Comparison of ENCODE assay signal across 20 cellular contexts in genomic region chr20:582204-582603, GRCh38. TPM values are rescaled to one million over a fixed set of nuclear protein-coding genes. Genes with fewer than 3 reads are reported as not detected.
DNase-seq lines count a peak whose midpoint lies in the region; ATAC-seq and TF ChIP-seq lines count a peak whose summit lies in the region.
"Had no signal": no experiment of that assay in that cellular context is flagged by ENCODE, and none has a peak within 500 bp of the region (broad histone marks: within the 10 kb centered on the region; RNA-seq: fewer than 3 reads in every experiment).

No MANE protein-coding gene starts in this region.

- no peak for TF ChIP-seq CTCF in OCI-LY3 (IDR thresholded peaks at IDR 0.05; ENCODE audit: low read depth, low read length)
- no peak for TF ChIP-seq CTCF in endodermal cell (conservative IDR thresholded peaks at IDR 0.05)

- H3K27me3 Mint-ChIP-seq in endodermal cell (ENCODE audit: insufficient read depth): peaks cover 1% of the 10 kb centered on the region
- peaks cover 7% of the 10 kb centered on the region for H3K27me3 Mint-ChIP-seq in T-helper 2 cell treated with Interferon-gamma antibody and Interleukin-4, amounts not matched to agents 5 μg/mL and 100 μg/mL, for 36 hours (ENCODE audit: low read depth)

- H3K4me1 Mint-ChIP-seq in endodermal cell: peaks cover 7% of the 10 kb centered on the region
- H3K4me1 Mint-ChIP-seq in T-helper 2 cell treated with Interferon-gamma antibody and Interleukin-4, amounts not matched to agents 5 μg/mL and 100 μg/mL, for 36 hours (ENCODE audit: low read depth): no peaks in the 10 kb centered on the region

- no peaks in the 10 kb centered on the region for H3K79me2 ChIP-seq in OCI-LY3 (ENCODE audit: low read length)

- H3K27ac ChIP-seq in OCI-LY3 (ENCODE audit: low read length) (no peak overlapping the region), endodermal cell (ENCODE audit: low read depth, low read length) (no peak overlapping the region)
- H3K27ac ChIP-seq: A549, SJSA1 had no signal

- no peak overlapping the region for H3K4me3 Mint-ChIP-seq in endodermal cell
- H3K4me3 Mint-ChIP-seq in T-helper 2 cell treated with Interferon-gamma antibody and Interleukin-4, amounts not matched to agents 5 μg/mL and 100 μg/mL, for 36 hours: no peak overlapping the region
- H3K4me3 Mint-ChIP-seq: CD4-positive, alpha-beta T cell had no signal

- peak overlapping the region; percentile 12; the same call in 1 of the 2 replicates for H2AFZ ChIP-seq in OCI-LY3 (ENCODE audit: low read depth, low read length)

- peaks cover 24% of the 10 kb centered on the region for H3K4me1 ChIP-seq in OCI-LY3 (ENCODE audit: low read length)
- H3K4me1 ChIP-seq in endodermal cell (ENCODE audit: control insufficient read depth, insufficient read depth, low read length): no peaks in the 10 kb centered on the region
- H3K4me1 ChIP-seq: A549, Caco-2, SJSA1 had no signal

- peak; percentile 9 for DNase-seq in activated effector memory CD4-positive, alpha-beta T cell treated with anti-CD3 and anti-CD28 coated beads, Interleukin-2, amount 50 U/mL, for 16 hours
- DNase-seq in activated effector memory CD4-positive, alpha-beta T cell treated with Interleukin-2 at 50 U/mL for 16 hours: no peak
- DNase-seq in endodermal cell: no peak
- DNase-seq in T-helper 2 cell treated with Interferon-gamma antibody and Interleukin-4, amounts not matched to agents 5 μg/mL and 100 μg/mL, for 36 hours (ENCODE audit: low spot score): no peak
- no peak for DNase-seq in SKM-1 (lab: John Stamatoyannopoulos, UW; ENCODE audit: unreplicated experiment)
- DNase-seq: Caco-2; CD4-positive, alpha-beta T cell; DMS153; GDM1; NCI-H1105; NCI-H2081 had no signal

- peak overlapping the region; percentile 70 for H3K27ac Mint-ChIP-seq in endodermal cell
- H3K27ac Mint-ChIP-seq in T-helper 2 cell treated with Interferon-gamma antibody and Interleukin-4, amounts not matched to agents 5 μg/mL and 100 μg/mL, for 36 hours: no peak overlapping the region
- H3K27ac Mint-ChIP-seq: CD4-positive, alpha-beta T cell had no signal

- H3K4me2 ChIP-seq in OCI-LY3 (ENCODE audit: low read length): peak overlapping the region; percentile 33
- H3K4me2 ChIP-seq: A549 had no signal

- no peak overlapping the region for H3K9ac ChIP-seq in OCI-LY3 (ENCODE audit: low read length)
- no peak overlapping the region for H3K9ac ChIP-seq in endodermal cell (ENCODE audit: extremely low read depth, low read length, poor library complexity, severe bottlenecking)

- H3K9me3 ChIP-seq in OCI-LY3 (ENCODE audit: insufficient read depth, low read length) (no peaks in the 10 kb centered on the region), endodermal cell (ENCODE audit: control insufficient read depth, low read length) (no peaks in the 10 kb centered on the region)
- H3K9me3 ChIP-seq: A549, Caco-2, SJSA1 had no signal

- ATAC-seq in HG03442 (IDR thresholded peaks at IDR 0.05; ENCODE audit: unreplicated experiment): no peak
- ATAC-seq: A549, HCT116, HepG2 had no signal

- no peaks in the 10 kb centered on the region for H4K20me1 ChIP-seq in OCI-LY3 (ENCODE audit: insufficient read depth, low read length)

- H3K36me3 ChIP-seq in OCI-LY3 (replicated peaks; ENCODE audit: low read depth, low read length): no peaks in the 10 kb centered on the region
- H3K36me3 ChIP-seq in endodermal cell (ENCODE audit: control insufficient read depth, insufficient read depth, low read length): no peaks in the 10 kb centered on the region
- H3K36me3 ChIP-seq: SJSA1 had no signal

- 92 to 95% methylated on average over 3 to 5 of the region's 5 CpGs for WGBS in endodermal cell (ENCODE audit: insufficient coverage in 1 of 2, insufficient read length in 1 of 2), 2 experiments

- H3K27me3 ChIP-seq in OCI-LY3 (ENCODE audit: low read depth, low read length) (peaks cover 9% of the 10 kb centered on the region; the same call in 1 of the 2 replicates), endodermal cell (ENCODE audit: control insufficient read depth, insufficient read depth, low read length, poor library complexity, severe bottlenecking) (no peaks in the 10 kb centered on the region)

- H3K4me3 ChIP-seq in OCI-LY3 (ENCODE audit: low read length) (no peak overlapping the region), endodermal cell (ENCODE audit: low read length) (no peak overlapping the region)
- H3K4me3 ChIP-seq: A549, SJSA1 had no signal

- H3K36me3 Mint-ChIP-seq in endodermal cell (ENCODE audit: low read depth): no peaks in the 10 kb centered on the region
- no peaks in the 10 kb centered on the region for H3K36me3 Mint-ChIP-seq in T-helper 2 cell treated with Interferon-gamma antibody and Interleukin-4, amounts not matched to agents 5 μg/mL and 100 μg/mL, for 36 hours (ENCODE audit: low read depth)

- H3K9me3 Mint-ChIP-seq in endodermal cell: no peaks in the 10 kb centered on the region
- no peaks in the 10 kb centered on the region for H3K9me3 Mint-ChIP-seq in T-helper 2 cell treated with Interferon-gamma antibody and Interleukin-4, amounts not matched to agents 5 μg/mL and 100 μg/mL, for 36 hours
- H3K9me3 Mint-ChIP-seq: CD4-positive, alpha-beta T cell had no signal

RNA-seq across cellular contexts. Expression of gene TCF15, which starts 27.9 kb away (rescaled TPM):
- total RNA-seq in endodermal cell: 1 to 10 TPM; 1.9 to 2.2 TPM
- 1.3 TPM for polyA plus RNA-seq in endodermal cell (2013, experiment 1 of 2)
- 2.2 TPM for polyA plus RNA-seq in endodermal cell (2013, experiment 2 of 2)
- total RNA-seq: Caco-2; CD4-positive, alpha-beta T cell; HepG2; MCF 10A; NCI-H460; SJSA1 had no signal
- polyA plus RNA-seq: A549, BJ, HepG2 had no signal

RNA-seq across cellular contexts. Expression of gene CSNK2A1, which starts 38.6 kb away (rescaled TPM):
- total RNA-seq in endodermal cell: 100 to 1,000 TPM; 202 to 239 TPM
- 150 TPM for polyA plus RNA-seq in endodermal cell (2013, experiment 1 of 2)
- 149 TPM for polyA plus RNA-seq in endodermal cell (2013, experiment 2 of 2)
